2 cellular contexts compared by ENCODE assay signal in genomic region chr21:22063140-22063539, GRCh38.
TF ChIP-seq lines count a peak whose summit lies in the region.

No MANE protein-coding gene starts in this region.

TF ChIP-seq in liver, 16 proteins besides CTCF, POLR2A, EP300 and RAD21 (continued from another document):
- TF ChIP-seq, protein P1, sequence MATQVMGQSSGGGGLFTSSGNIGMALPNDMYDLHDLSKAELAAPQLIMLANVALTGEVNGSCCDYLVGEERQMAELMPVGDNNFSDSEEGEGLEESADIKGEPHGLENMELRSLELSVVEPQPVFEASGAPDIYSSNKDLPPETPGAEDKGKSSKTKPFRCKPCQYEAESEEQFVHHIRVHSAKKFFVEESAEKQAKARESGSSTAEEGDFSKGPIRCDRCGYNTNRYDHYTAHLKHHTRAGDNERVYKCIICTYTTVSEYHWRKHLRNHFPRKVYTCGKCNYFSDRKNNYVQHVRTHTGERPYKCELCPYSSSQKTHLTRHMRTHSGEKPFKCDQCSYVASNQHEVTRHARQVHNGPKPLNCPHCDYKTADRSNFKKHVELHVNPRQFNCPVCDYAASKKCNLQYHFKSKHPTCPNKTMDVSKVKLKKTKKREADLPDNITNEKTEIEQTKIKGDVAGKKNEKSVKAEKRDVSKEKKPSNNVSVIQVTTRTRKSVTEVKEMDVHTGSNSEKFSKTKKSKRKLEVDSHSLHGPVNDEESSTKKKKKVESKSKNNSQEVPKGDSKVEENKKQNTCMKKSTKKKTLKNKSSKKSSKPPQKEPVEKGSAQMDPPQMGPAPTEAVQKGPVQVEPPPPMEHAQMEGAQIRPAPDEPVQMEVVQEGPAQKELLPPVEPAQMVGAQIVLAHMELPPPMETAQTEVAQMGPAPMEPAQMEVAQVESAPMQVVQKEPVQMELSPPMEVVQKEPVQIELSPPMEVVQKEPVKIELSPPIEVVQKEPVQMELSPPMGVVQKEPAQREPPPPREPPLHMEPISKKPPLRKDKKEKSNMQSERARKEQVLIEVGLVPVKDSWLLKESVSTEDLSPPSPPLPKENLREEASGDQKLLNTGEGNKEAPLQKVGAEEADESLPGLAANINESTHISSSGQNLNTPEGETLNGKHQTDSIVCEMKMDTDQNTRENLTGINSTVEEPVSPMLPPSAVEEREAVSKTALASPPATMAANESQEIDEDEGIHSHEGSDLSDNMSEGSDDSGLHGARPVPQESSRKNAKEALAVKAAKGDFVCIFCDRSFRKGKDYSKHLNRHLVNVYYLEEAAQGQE (IDR thresholded peaks at IDR 0.05), result no peak
TF ChIP-seq in liver: peak in this region for 0.

TF ChIP-seq in HepG2, 621 proteins besides CTCF, POLR2A, EP300 and RAD21 (continued from another document):
- TF ChIP-seq ZBTB40 (IDR thresholded peaks at IDR 0.05) (no peak), ZBTB40 (CRISPR knock-in tag; IDR thresholded peaks at IDR 0.05) (no peak), ARID3A (IDR thresholded peaks at IDR 0.05; ENCODE audit: low read depth, low read length) (no peak), ATF1 (CRISPR knock-in tag; IDR thresholded peaks at IDR 0.05) (no peak), ZNF678 (CRISPR knock-in tag; IDR thresholded peaks at IDR 0.05) (no peak)
